ENCODE assay signal across 10 cellular contexts in genomic region chr15:93803406-93803805, GRCh38.
"Had no signal": no experiment of that assay in that cellular context is flagged by ENCODE, and none has a peak within 500 bp of the region (broad histone marks: within the 10 kb centered on the region; RNA-seq: fewer than 3 reads in every experiment).

No MANE protein-coding gene starts in this region.

- H3K27ac ChIP-seq: brain microvascular endothelial cell, dorsolateral prefrontal cortex, testis, upper lobe of right lung had no signal

- DNase-seq: activated T-cell treated with anti-CD3 and anti-CD28 coated beads, Interleukin-2, amount 50 U/mL, for 1 hour; brain microvascular endothelial cell; dorsolateral prefrontal cortex; foreskin melanocyte; kidney glomerular epithelial cell; naive thymus-derived CD4-positive, alpha-beta T cell; stimulated activated CD4-positive, alpha-beta T cell treated with anti-CD3 and anti-CD28 coated beads, Interleukin-4, amount 100 ng/mL, for 24 hours; T-helper 1 cell; testis; upper lobe of right lung had no signal

- H3K4me1 ChIP-seq: testis, upper lobe of right lung had no signal

- H3K9me3 ChIP-seq: testis, upper lobe of right lung had no signal

- H3K36me3 ChIP-seq: brain microvascular endothelial cell, upper lobe of right lung had no signal

- H3K4me3 ChIP-seq: dorsolateral prefrontal cortex, testis, upper lobe of right lung had no signal

- H3K27me3 ChIP-seq: brain microvascular endothelial cell, testis, upper lobe of right lung had no signal

- ATAC-seq: naive thymus-derived CD4-positive, alpha-beta T cell; upper lobe of right lung had no signal
